ENCODE assay signal across 18 cellular contexts in the genomic region with DNA sequence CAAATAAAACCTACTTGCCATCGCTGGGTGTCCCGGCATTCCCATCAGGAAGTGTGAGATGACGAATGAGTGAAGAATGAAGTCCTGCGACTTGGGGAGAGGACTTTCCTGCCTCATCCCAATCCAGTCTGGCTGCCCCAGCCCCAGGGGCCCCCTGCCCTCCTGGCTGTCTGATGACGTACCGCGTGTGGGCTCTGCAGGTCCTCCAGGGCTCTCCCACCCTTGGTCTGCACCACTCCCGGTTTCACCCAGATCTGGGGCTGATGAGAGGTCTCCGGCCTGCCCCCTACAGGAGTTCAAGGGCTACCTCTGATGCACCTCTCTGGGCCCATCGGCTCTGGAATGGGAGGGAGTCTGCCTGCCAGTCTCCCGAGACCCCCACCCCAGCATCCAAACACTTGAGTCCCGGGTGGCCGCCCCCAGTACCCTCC. TPM values are rescaled to one million over a fixed set of nuclear protein-coding genes. Genes with fewer than 3 reads are reported as not detected.
A peak's percentile ranks its signal among the peaks of the same experiment; 100 is the strongest.
DNase-seq lines count a peak whose midpoint lies in the region; ATAC-seq and TF ChIP-seq lines count a peak whose summit lies in the region.
"Had no signal": no experiment of that assay in that cellular context is flagged by ENCODE, and none has a peak within 500 bp of the region (broad histone marks: within the 10 kb centered on the region; RNA-seq: fewer than 3 reads in every experiment).

No MANE protein-coding gene starts in this region.

- no peak overlapping the region for H3K4me2 ChIP-seq in mesendoderm (ENCODE audit: low read length)
- H3K4me2 ChIP-seq: BLaER1 had no signal

- peak; percentile 47 for TF ChIP-seq CTCF in HFFc6 (IDR thresholded peaks at IDR 0.05)
- TF ChIP-seq CTCF in WERI-Rb-1 (IDR thresholded peaks at IDR 0.05; ENCODE audit: low read depth, low read length): peak; percentile 40; the same call in 1 of the 2 replicates

- DNase-seq in ELF-1 (ENCODE audit: low read depth, low spot score) (peak; percentile 56), HFFc6 (no peak), WERI-Rb-1 (no peak), mesendoderm (peak; percentile 77), T-helper 2 cell (no peak)
- DNase-seq in stimulated activated naive CD4-positive, alpha-beta T cell treated with Interleukin-2 at 50 U/mL for 16 hours (lab: John Stamatoyannopoulos, UW): no peak
- no peak for DNase-seq in activated T-cell treated with anti-CD3 and anti-CD28 coated beads, Interleukin-2, amount 50 U/mL, for 4 hours
- DNase-seq: activated CD4-positive, alpha-beta T cell treated with anti-CD3 and anti-CD28 coated beads, Interleukin-2, amount 10 ng/mL, durations not matched to agents 24 days and 14 days; head of caudate nucleus; IMR-90; left colon; NCI-H1436 had no signal

- H3K4me1 Mint-ChIP-seq in HFFc6 (ENCODE audit: low read depth): peaks cover 9% of the 10 kb centered on the region; the same call in 1 of the 2 replicates
- peaks cover 6% of the 10 kb centered on the region for H3K4me1 Mint-ChIP-seq in activated T-cell treated with anti-CD3 and anti-CD28 coated beads, Interleukin-2, amount 50 U/mL, for 4 hours (ENCODE audit: low read depth)

- no peak for ATAC-seq in GM19452 (IDR thresholded peaks at IDR 0.05; ENCODE audit: unreplicated experiment)
- ATAC-seq in activated T-cell treated with anti-CD3 and anti-CD28 coated beads, Interleukin-2, amount 50 U/mL, for 4 hours: no peak
- ATAC-seq: left colon, pancreas had no signal

- H3K27ac Mint-ChIP-seq in HFFc6: no peak overlapping the region
- H3K27ac Mint-ChIP-seq: activated CD4-positive, alpha-beta T cell treated with anti-CD3 and anti-CD28 coated beads, Interleukin-2, amount 10 ng/mL, durations not matched to agents 24 days and 14 days; T-helper 2 cell treated with Interferon-gamma antibody and Interleukin-4, amounts not matched to agents 5 μg/mL and 100 μg/mL, for 36 hours had no signal

- no peaks in the 10 kb centered on the region for H3K36me3 Mint-ChIP-seq in HFFc6 (ENCODE audit: low read depth)
- H3K36me3 Mint-ChIP-seq in activated T-cell treated with anti-CD3 and anti-CD28 coated beads, Interleukin-2, amount 50 U/mL, for 4 hours (ENCODE audit: insufficient read depth): no peaks in the 10 kb centered on the region

- no peak overlapping the region for H4K8ac ChIP-seq in mesendoderm (ENCODE audit: low read depth, low read length)

- no peak overlapping the region for H3K23ac ChIP-seq in mesendoderm (ENCODE audit: low read length)

- H2BK15ac ChIP-seq in mesendoderm (replicated peaks; ENCODE audit: low read depth): no peak overlapping the region

- H3K79me1 ChIP-seq in mesendoderm (ENCODE audit: low read length): no peaks in the 10 kb centered on the region

- H3K9ac ChIP-seq in mesendoderm (ENCODE audit: low read length): no peak overlapping the region
- H3K9ac ChIP-seq: BLaER1 had no signal

- no peaks in the 10 kb centered on the region; the same call in 1 of the 2 replicates for H3K9me3 Mint-ChIP-seq in HFFc6
- H3K9me3 Mint-ChIP-seq in activated T-cell treated with anti-CD3 and anti-CD28 coated beads, Interleukin-2, amount 50 U/mL, for 4 hours: no peaks in the 10 kb centered on the region
- H3K9me3 Mint-ChIP-seq: activated CD4-positive, alpha-beta T cell treated with anti-CD3 and anti-CD28 coated beads, Interleukin-2, amount 10 ng/mL, durations not matched to agents 24 days and 14 days; T-helper 2 cell treated with Interferon-gamma antibody and Interleukin-4, amounts not matched to agents 5 μg/mL and 100 μg/mL, for 36 hours had no signal

- no CpG with 5 or more reads among the region's 13 CpGs for WGBS in mesendoderm (ENCODE audit: extremely low coverage, insufficient coverage, low lambda C conversion rate)

- H3K9me3 ChIP-seq in WERI-Rb-1 (ENCODE audit: severe bottlenecking): no peaks in the 10 kb centered on the region
- H3K9me3 ChIP-seq: BLaER1, pancreas had no signal

- no peak overlapping the region for H2BK5ac ChIP-seq in mesendoderm (ENCODE audit: low read length)

- H2AK5ac ChIP-seq in mesendoderm (ENCODE audit: low read length): no peak overlapping the region

- no peaks in the 10 kb centered on the region for H3K4me1 ChIP-seq in mesendoderm (ENCODE audit: control insufficient read depth, low read depth, low read length)

- H3K27ac ChIP-seq in WERI-Rb-1 (no peak overlapping the region), mesendoderm (ENCODE audit: low read depth, low read length) (no peak overlapping the region)
- H3K27ac ChIP-seq: BLaER1, epithelial cell of prostate, pancreas had no signal

- no peak overlapping the region for H2BK120ac ChIP-seq in mesendoderm (ENCODE audit: low read depth, low read length)

- H3K4me3 Mint-ChIP-seq in HFFc6: no peak overlapping the region
- H3K4me3 Mint-ChIP-seq in activated T-cell treated with anti-CD3 and anti-CD28 coated beads, Interleukin-2, amount 50 U/mL, for 4 hours: no peak overlapping the region
- H3K4me3 Mint-ChIP-seq: activated CD4-positive, alpha-beta T cell treated with anti-CD3 and anti-CD28 coated beads, Interleukin-2, amount 10 ng/mL, durations not matched to agents 24 days and 14 days; T-helper 2 cell treated with Interferon-gamma antibody and Interleukin-4, amounts not matched to agents 5 μg/mL and 100 μg/mL, for 36 hours had no signal

- no peak overlapping the region for H3K56ac ChIP-seq in mesendoderm (ENCODE audit: low read length)

- H3K36me3 ChIP-seq in WERI-Rb-1 (no peaks in the 10 kb centered on the region), mesendoderm (ENCODE audit: control insufficient read depth, insufficient read depth, low read length) (no peaks in the 10 kb centered on the region)
- H3K36me3 ChIP-seq: BLaER1, pancreas had no signal

- no peak overlapping the region for H3K18ac ChIP-seq in mesendoderm (ENCODE audit: low read length)

- no peaks in the 10 kb centered on the region for H3K79me2 ChIP-seq in mesendoderm (ENCODE audit: control insufficient read depth, insufficient read depth, low read length)

- H3K4me3 ChIP-seq in WERI-Rb-1 (ENCODE audit: low read depth, low read length) (no peak overlapping the region), mesendoderm (ENCODE audit: low read length) (no peak overlapping the region)
- H3K4me3 ChIP-seq: BLaER1, pancreas had no signal

- H3K27me3 ChIP-seq in WERI-Rb-1 (ENCODE audit: insufficient read depth, low read depth, severe bottlenecking) (no peaks in the 10 kb centered on the region), mesendoderm (ENCODE audit: insufficient read depth, low read length, poor library complexity) (peaks cover 10% of the 10 kb centered on the region)
- H3K27me3 ChIP-seq: pancreas had no signal

- H3K4ac ChIP-seq in mesendoderm (ENCODE audit: low read depth, low read length): no peak overlapping the region

- peaks cover 45% of the 10 kb centered on the region for H3K27me3 Mint-ChIP-seq in HFFc6 (ENCODE audit: insufficient read depth)
- H3K27me3 Mint-ChIP-seq in activated T-cell treated with anti-CD3 and anti-CD28 coated beads, Interleukin-2, amount 50 U/mL, for 4 hours (ENCODE audit: low read depth): peaks cover 5% of the 10 kb centered on the region

- H4K5ac ChIP-seq in mesendoderm (ENCODE audit: low read length): no peak overlapping the region

RNA-seq across cellular contexts. Expression of a gene that starts 9.8 kb away (rescaled TPM):
- 100 to 1,000 TPM; 179 to 212 (median 193) TPM for total RNA-seq in HFFc6 (2021; fragmentation: NEBNext Ultra II Directional; extraction: Animal tissue kit (Norgen Biotek cat#: 25700))
- 141 TPM for polyA plus RNA-seq in mesendoderm (2013, experiment 1 of 2)
- 142 TPM for polyA plus RNA-seq in mesendoderm (2013, experiment 2 of 2)
- total RNA-seq in activated T-cell treated with anti-CD3 and anti-CD28 coated beads, Interleukin-2, amount 50 U/mL, for 4 hours: 100 to 1,000 TPM; 120 to 137 (median 127) TPM

RNA-seq across cellular contexts. Expression of a gene that starts 38.1 kb away (rescaled TPM):
- under 1 TPM in 2 of 6 experiments, not detected in 4; 0.05 to 0.07 TPM for total RNA-seq in HFFc6 (2021; fragmentation: NEBNext Ultra II Directional; extraction: Animal tissue kit (Norgen Biotek cat#: 25700))
- 0.74 TPM for polyA plus RNA-seq in mesendoderm (2013, experiment 1 of 2)
- polyA plus RNA-seq in mesendoderm (2013, experiment 2 of 2): 0.84 TPM
- under 1 TPM; 0.10 to 0.40 (median 0.27) TPM for total RNA-seq in activated T-cell treated with anti-CD3 and anti-CD28 coated beads, Interleukin-2, amount 50 U/mL, for 4 hours
- total RNA-seq: IMR-90, NCI-H460 had no signal

RNA-seq across cellular contexts. Expression of a gene that starts 42.2 kb away (rescaled TPM):
- total RNA-seq in HFFc6 (2021; fragmentation: NEBNext Ultra II Directional; extraction: Animal tissue kit (Norgen Biotek cat#: 25700)): 100 to 1,000 TPM; 492 to 540 (median 512) TPM
- polyA plus RNA-seq in mesendoderm (2013, experiment 1 of 2): 18.1 TPM
- 18.0 TPM for polyA plus RNA-seq in mesendoderm (2013, experiment 2 of 2)
- total RNA-seq in activated T-cell treated with anti-CD3 and anti-CD28 coated beads, Interleukin-2, amount 50 U/mL, for 4 hours: under 1 TPM; 0.16 to 0.33 (median 0.25) TPM

Comparison
In these comparisons a context has a peak if more than half of its experiments do, and no peak if none do; other contexts are left out.
1. DNase-seq: peak in ELF-1 (single experiment) and mesendoderm (single experiment); none in HFFc6 (single experiment), WERI-Rb-1 (single experiment), stimulated activated naive CD4-positive, alpha-beta T cell treated with Interleukin-2 at 50 U/mL for 16 hours (single experiment), activated T-cell treated with anti-CD3 and anti-CD28 coated beads, Interleukin-2, amount 50 U/mL, for 4 hours (single experiment) and T-helper 2 cell (0 of 5).
2. RNA of a gene that starts 42.2 kb away (total RNA-seq): 492 to 540 TPM in HFFc6; 0.16 to 0.33 TPM in activated T-cell treated with anti-CD3 and anti-CD28 coated beads, Interleukin-2, amount 50 U/mL, for 4 hours; every median in the first group is over 100 times any median in the second.